10 cellular contexts compared by ENCODE assay signal in genomic region chr10:88117869-88118632, GRCh38.
DNase-seq lines count a peak whose midpoint lies in the region; ATAC-seq and TF ChIP-seq lines count a peak whose summit lies in the region.
"Had no signal": no experiment of that assay in that cellular context is flagged by ENCODE, and none has a peak within 500 bp of the region (broad histone marks: within the 10 kb centered on the region; RNA-seq: fewer than 3 reads in every experiment).

No MANE protein-coding gene starts in this region.

- H3K4me1 ChIP-seq in mammary epithelial cell (ENCODE audit: insufficient read depth, low read length) (peaks cover 19% of the 10 kb centered on the region), breast epithelium (no peaks in the 10 kb centered on the region), endodermal cell (ENCODE audit: control insufficient read depth, insufficient read depth, low read length) (peaks cover 13% of the 10 kb centered on the region), vagina (peaks cover 10% of the 10 kb centered on the region)

- H3K9me3 Mint-ChIP-seq in endodermal cell (no peaks in the 10 kb centered on the region), Calu3 (ENCODE audit: low read depth, unreplicated experiment) (no peaks in the 10 kb centered on the region)
- H3K9me3 Mint-ChIP-seq in stimulated activated naive B cell treated with anti-CD40 and anti-IgM and Interleukin-4, amounts not matched to agents 10 μg/mL and 1 μg/mL and 100 μg/mL, for 72 hours, result peaks cover 0 to 2% of the 10 kb centered on the region in 2 donors
- H3K9me3 Mint-ChIP-seq in activated naive CD4-positive, alpha-beta T cell treated with anti-CD3 and anti-CD28 coated beads for 36 hours, result no peaks in the 10 kb centered on the region
- H3K9me3 Mint-ChIP-seq: CD4-positive, CD25-positive, alpha-beta regulatory T cell; nephron had no signal

- H3K27ac Mint-ChIP-seq in endodermal cell (no peak overlapping the region), Calu3 (ENCODE audit: unreplicated experiment) (no peak overlapping the region)
- no peak overlapping the region for H3K27ac Mint-ChIP-seq in stimulated activated naive B cell treated with anti-CD40 and anti-IgM and Interleukin-4, amounts not matched to agents 10 μg/mL and 1 μg/mL and 100 μg/mL, for 72 hours
- no peak overlapping the region for H3K27ac Mint-ChIP-seq in activated naive CD4-positive, alpha-beta T cell treated with anti-CD3 and anti-CD28 coated beads for 36 hours
- H3K27ac Mint-ChIP-seq: CD4-positive, CD25-positive, alpha-beta regulatory T cell; nephron had no signal

- BruUV-seq in mammary epithelial cell (replicated peaks; lab: Mats Ljungman, UMichigan) (no TSS peak), Calu3 (replicated peaks; lab: Mats Ljungman, UMichigan) (no TSS peak)

- no peak for TF ChIP-seq POLR2A in breast epithelium (IDR thresholded peaks at IDR 0.05)
- TF ChIP-seq POLR2A in vagina (IDR thresholded peaks at IDR 0.05), result no peak

- CTCF ChIA-PET in mammary epithelial cell (lab: Charles Lee; ENCODE audit: low non-redundant PET) (no interaction called here), Calu3 (lab: Charles Lee) (interaction anchor here (0.6 to 1.5 kb wide), 2 partner anchors 179 to 268 kb away, joined by 4 to 6 read pairs; no protein-coding TSS in a partner anchor)
- CTCF ChIA-PET in activated naive CD4-positive, alpha-beta T cell treated with anti-CD3 and anti-CD28 coated beads for 36 hours (lab: Charles Lee), result interaction anchor here (0.6 to 2.0 kb wide), 2 partner anchors 26 to 179 kb away, joined by 3 to 7 read pairs; no protein-coding TSS in a partner anchor

- no peaks in the 10 kb centered on the region for H3K9me3 ChIP-seq in mammary epithelial cell (replicated peaks; ENCODE audit: insufficient read depth, low read length)
- H3K9me3 ChIP-seq in breast epithelium, result no peaks in the 10 kb centered on the region
- H3K9me3 ChIP-seq in endodermal cell (ENCODE audit: control insufficient read depth, low read length), result no peaks in the 10 kb centered on the region
- H3K9me3 ChIP-seq in vagina, result no peaks in the 10 kb centered on the region

- H3K9ac ChIP-seq in mammary epithelial cell (ENCODE audit: insufficient read depth, low read length) (no peak overlapping the region), endodermal cell (ENCODE audit: extremely low read depth, low read length, poor library complexity, severe bottlenecking) (no peak overlapping the region)

- no peaks in the 10 kb centered on the region for H3K36me3 Mint-ChIP-seq in endodermal cell (ENCODE audit: low read depth)
- peaks cover 2 to 6% of the 10 kb centered on the region in 2 donors for H3K36me3 Mint-ChIP-seq in stimulated activated naive B cell treated with anti-CD40 and anti-IgM and Interleukin-4, amounts not matched to agents 10 μg/mL and 1 μg/mL and 100 μg/mL, for 72 hours
- no peaks in the 10 kb centered on the region for H3K36me3 Mint-ChIP-seq in activated naive CD4-positive, alpha-beta T cell treated with anti-CD3 and anti-CD28 coated beads for 36 hours (ENCODE audit: low read depth)
- H3K36me3 Mint-ChIP-seq in Calu3 (ENCODE audit: insufficient read depth, unreplicated experiment), result no peaks in the 10 kb centered on the region
- H3K36me3 Mint-ChIP-seq: CD4-positive, CD25-positive, alpha-beta regulatory T cell had no signal

- H3K27me3 Mint-ChIP-seq in endodermal cell (ENCODE audit: insufficient read depth) (peaks cover 4% of the 10 kb centered on the region), Calu3 (ENCODE audit: unreplicated experiment) (no peaks in the 10 kb centered on the region)
- no peaks in the 10 kb centered on the region for H3K27me3 Mint-ChIP-seq in stimulated activated naive B cell treated with anti-CD40 and anti-IgM and Interleukin-4, amounts not matched to agents 10 μg/mL and 1 μg/mL and 100 μg/mL, for 72 hours
- H3K27me3 Mint-ChIP-seq in activated naive CD4-positive, alpha-beta T cell treated with anti-CD3 and anti-CD28 coated beads for 36 hours (ENCODE audit: low read depth), result peaks cover 15% of the 10 kb centered on the region
- H3K27me3 Mint-ChIP-seq: CD4-positive, CD25-positive, alpha-beta regulatory T cell had no signal

- in situ Hi-C loops in mammary epithelial cell (cut with MboI; ENCODE audit: low sequenced_read_pairs in 2 of 2), result no loop called here

- H3K27ac ChIP-seq in mammary epithelial cell (ENCODE audit: insufficient read depth, low read depth, low read length), result no peak overlapping the region
- H3K27ac ChIP-seq in breast epithelium, result no peak overlapping the region
- no peak overlapping the region for H3K27ac ChIP-seq in endodermal cell (ENCODE audit: low read depth, low read length)
- no peak overlapping the region for H3K27ac ChIP-seq in vagina

- H3K4me3 Mint-ChIP-seq in endodermal cell (no peak overlapping the region), Calu3 (ENCODE audit: low read depth, unreplicated experiment) (no peak overlapping the region)
- H3K4me3 Mint-ChIP-seq in stimulated activated naive B cell treated with anti-CD40 and anti-IgM and Interleukin-4, amounts not matched to agents 10 μg/mL and 1 μg/mL and 100 μg/mL, for 72 hours, result no peak overlapping the region
- no peak overlapping the region for H3K4me3 Mint-ChIP-seq in activated naive CD4-positive, alpha-beta T cell treated with anti-CD3 and anti-CD28 coated beads for 36 hours
- H3K4me3 Mint-ChIP-seq: CD4-positive, CD25-positive, alpha-beta regulatory T cell; nephron had no signal

- H3K27me3 ChIP-seq in mammary epithelial cell (ENCODE audit: insufficient read depth, low read length) (no peaks in the 10 kb centered on the region), breast epithelium (no peaks in the 10 kb centered on the region), endodermal cell (ENCODE audit: control insufficient read depth, insufficient read depth, low read length, poor library complexity, severe bottlenecking) (peaks cover 7% of the 10 kb centered on the region), vagina (no peaks in the 10 kb centered on the region)

- dilution Hi-C loops in mammary epithelial cell (cut with HindIII; ENCODE audit: low sequenced_read_pairs), result no loop called here

- WGBS in mammary epithelial cell (ENCODE audit: low coverage, missing lambda C conversion rate), result 93% methylated on average over 4 of the region's 4 CpGs
- WGBS in endodermal cell (ENCODE audit: insufficient coverage in 1 of 2, insufficient read length in 1 of 2), 2 experiments, result 93 to 100% methylated on average over 2 to 4 of the region's 4 CpGs

- ATAC-seq in stimulated activated naive B cell treated with anti-CD40 and anti-IgM and Interleukin-4, amounts not matched to agents 10 μg/mL and 1 μg/mL and 100 μg/mL, for 72 hours (replicated peaks), result peak; percentile 42 to 48

- intact Hi-C loops in mammary epithelial cell (cut with micrococcal nuclease), result loop anchor here (5.0 to 10.0 kb wide), 2 partner anchors 269 to 437 kb away; no protein-coding TSS in a partner anchor
- intact Hi-C loops in breast epithelium (cut with DNase I; ENCODE audit: low total_unique reads), result no loop called here
- intact Hi-C loops in activated naive CD4-positive, alpha-beta T cell treated with anti-CD3 and anti-CD28 coated beads for 36 hours (cut with micrococcal nuclease), result loop anchor here (1.0 to 5.0 kb wide), 9 partner anchors 20 to 434 kb away; no protein-coding TSS in a partner anchor
- intact Hi-C loops in vagina (cut with DNase I), result no loop called here
- intact Hi-C loops in Calu3 (cut with micrococcal nuclease; ENCODE audit: unreplicated experiment), result loop anchor here (10.0 kb wide), 1 partner anchor 143 kb away; no protein-coding TSS in a partner anchor

- no peak overlapping the region for H3K4me2 ChIP-seq in mammary epithelial cell (ENCODE audit: insufficient read depth, low read depth, low read length)

- H3K36me3 ChIP-seq in mammary epithelial cell (ENCODE audit: insufficient read depth, low read length), result no peaks in the 10 kb centered on the region
- H3K36me3 ChIP-seq in breast epithelium, result no peaks in the 10 kb centered on the region
- H3K36me3 ChIP-seq in endodermal cell (ENCODE audit: control insufficient read depth, insufficient read depth, low read length), result no peaks in the 10 kb centered on the region
- no peaks in the 10 kb centered on the region for H3K36me3 ChIP-seq in vagina

- DNase-seq in mammary epithelial cell (no peak), breast epithelium (ENCODE audit: low spot score in 2 of 2) (no peak), NCI-H69 (lab: John Stamatoyannopoulos, UW) (peak; percentile 55), endodermal cell (peak; percentile 67), vagina (ENCODE audit: extremely low spot score in 2 of 2) (no peak), Calu3 (no peak)
- no peak for DNase-seq in stimulated activated naive B cell treated with anti-CD40 and anti-IgM and Interleukin-4, amounts not matched to agents 10 μg/mL and 1 μg/mL and 100 μg/mL, for 72 hours
- DNase-seq in activated naive CD4-positive, alpha-beta T cell treated with anti-CD3 and anti-CD28 coated beads for 36 hours, result no peak

- peak; percentile 16 to 21 for TF ChIP-seq CTCF in mammary epithelial cell (conservative IDR thresholded peaks at IDR 0.05 in 1 of 2, IDR thresholded peaks at IDR 0.05 in 1 of 2; ENCODE audit: extremely low read depth in 1 of 2, insufficient read depth in 1 of 2, low read depth in 1 of 2, low read length in 2 of 2)
- TF ChIP-seq CTCF in breast epithelium (IDR thresholded peaks at IDR 0.05), result no peak
- peak; percentile 71 for TF ChIP-seq CTCF in endodermal cell (conservative IDR thresholded peaks at IDR 0.05)
- no peak for TF ChIP-seq CTCF in vagina (IDR thresholded peaks at IDR 0.05)
- no peak for TF ChIP-seq CTCF in Calu3 (IDR thresholded peaks at IDR 0.05; ENCODE audit: unreplicated experiment)

- no peaks in the 10 kb centered on the region for H3K79me2 ChIP-seq in mammary epithelial cell (ENCODE audit: insufficient read depth, low read length)

- no peak overlapping the region for H2AFZ ChIP-seq in mammary epithelial cell (ENCODE audit: low read depth, low read length)

- peaks cover 19% of the 10 kb centered on the region for H3K4me1 Mint-ChIP-seq in endodermal cell
- H3K4me1 Mint-ChIP-seq in stimulated activated naive B cell treated with anti-CD40 and anti-IgM and Interleukin-4, amounts not matched to agents 10 μg/mL and 1 μg/mL and 100 μg/mL, for 72 hours, result peaks cover 27 to 36% of the 10 kb centered on the region in 2 donors
- peaks cover 18% of the 10 kb centered on the region for H3K4me1 Mint-ChIP-seq in activated naive CD4-positive, alpha-beta T cell treated with anti-CD3 and anti-CD28 coated beads for 36 hours (ENCODE audit: low read depth)
- no peaks in the 10 kb centered on the region for H3K4me1 Mint-ChIP-seq in Calu3 (ENCODE audit: low read depth, unreplicated experiment)
- H3K4me1 Mint-ChIP-seq: nephron had no signal

- H3K4me3 ChIP-seq in mammary epithelial cell (replicated peaks in 1 of 3; ENCODE audit: insufficient read depth in 1 of 3, low read depth in 2 of 3, low read length in 3 of 3) (no peak overlapping the region), breast epithelium (no peak overlapping the region), endodermal cell (ENCODE audit: low read length) (no peak overlapping the region), vagina (no peak overlapping the region)

- no peaks in the 10 kb centered on the region for H4K20me1 ChIP-seq in mammary epithelial cell (ENCODE audit: insufficient read depth, low read length)

Comparison
In these comparisons a context has a peak if more than half of its experiments do, and no peak if none do; other contexts are left out.
1. CTCF ChIP-seq: peak in mammary epithelial cell (2 of 2) and endodermal cell (single experiment); none in breast epithelium (0 of 3), vagina (0 of 3) and Calu3 (single experiment).
2. intact Hi-C loops: an anchor here in mammary epithelial cell (5.0 to 10.0 kb wide), activated naive CD4-positive, alpha-beta T cell treated with anti-CD3 and anti-CD28 coated beads for 36 hours (1.0 to 5.0 kb wide) and Calu3 (10.0 kb wide); none called in breast epithelium and vagina.
3. DNase-seq: peak in NCI-H69 (single experiment) and endodermal cell (single experiment); none in mammary epithelial cell (single experiment), breast epithelium (0 of 2), stimulated activated naive B cell treated with anti-CD40 and anti-IgM and Interleukin-4, amounts not matched to agents 10 μg/mL and 1 μg/mL and 100 μg/mL, for 72 hours (single experiment), activated naive CD4-positive, alpha-beta T cell treated with anti-CD3 and anti-CD28 coated beads for 36 hours (single experiment), vagina (0 of 2) and Calu3 (single experiment).